ENCODE assay signal across 9 cellular contexts in the genomic region with DNA sequence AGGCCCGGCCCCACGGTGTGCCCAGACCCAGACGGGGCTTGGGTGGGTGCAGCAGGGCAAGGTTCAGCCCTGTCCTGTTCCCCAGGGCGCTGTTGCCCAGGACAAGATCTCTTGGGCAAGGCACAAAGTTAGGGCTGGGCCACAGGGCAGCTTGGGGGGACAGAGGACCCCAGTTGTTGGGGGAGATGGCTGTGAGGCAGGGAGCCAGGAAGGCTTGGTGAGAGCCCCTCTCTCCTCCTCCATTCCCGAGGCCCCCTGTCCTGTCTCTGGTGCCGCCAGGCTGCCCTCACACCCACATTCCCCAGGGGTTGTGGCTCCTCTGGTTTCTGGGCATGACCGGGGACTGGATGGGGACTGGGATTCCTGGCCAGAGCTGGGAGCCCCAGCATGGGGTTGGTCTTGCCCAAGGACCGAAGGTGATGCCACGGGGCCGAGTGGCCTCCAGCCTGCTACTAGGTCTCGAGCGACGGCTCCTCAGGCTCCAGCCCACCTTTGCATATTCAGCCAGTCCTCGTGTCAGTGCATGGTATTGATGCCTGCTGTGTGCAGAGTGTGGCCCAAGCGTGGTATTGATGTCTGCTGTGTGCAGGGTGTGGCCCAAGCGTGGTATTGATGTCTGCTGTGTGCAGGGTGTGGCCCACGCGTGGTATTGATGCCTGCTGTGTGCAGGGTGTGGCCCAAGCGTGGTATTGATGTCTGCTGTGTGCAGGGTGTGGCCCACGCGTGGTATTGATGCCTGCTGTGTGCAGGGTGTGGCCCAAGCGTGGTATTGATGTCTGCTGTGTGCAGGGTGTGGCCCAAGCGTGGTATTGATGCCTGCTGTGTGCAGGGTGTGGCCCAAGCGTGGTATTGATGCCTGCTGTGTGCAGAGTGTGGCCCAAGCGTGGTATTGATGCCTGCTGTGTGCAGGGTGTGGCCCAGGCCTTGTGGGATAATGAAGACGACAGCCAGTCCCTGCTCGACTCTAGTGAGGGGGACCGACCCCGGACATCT. TPM values are rescaled to one million over a fixed set of nuclear protein-coding genes. Genes with fewer than 3 reads are reported as not detected.
"Had no signal": no experiment of that assay in that cellular context is flagged by ENCODE, and none has a peak within 500 bp of the region (broad histone marks: within the 10 kb centered on the region; RNA-seq: fewer than 3 reads in every experiment).

No MANE protein-coding gene starts in this region.

RNA-seq across cellular contexts. Expression of a gene that starts 11.3 kb away (rescaled TPM):
- total RNA-seq: activated CD8-positive, alpha-beta memory T cell treated with anti-CD3 and anti-CD28 coated beads, Interleukin-2, amount 10 ng/mL, durations not matched to agents 7 days and 5 days; dermis microvascular lymphatic vessel endothelial cell; liver; natural killer cell treated with Interleukin-12 subunit alpha and Interleukin-12 subunit beta and Interleukin-15 and Interleukin-18, amount 100 ng/mL, for 72 hours; pulmonary artery endothelial cell; SJCRH30 had no signal

RNA-seq across cellular contexts. Expression of a gene that starts 35.3 kb away (rescaled TPM):
- total RNA-seq: activated CD8-positive, alpha-beta memory T cell treated with anti-CD3 and anti-CD28 coated beads, Interleukin-2, amount 10 ng/mL, durations not matched to agents 7 days and 5 days; cardiac septum; dermis microvascular lymphatic vessel endothelial cell; mesenteric fat pad; natural killer cell treated with Interleukin-12 subunit alpha and Interleukin-12 subunit beta and Interleukin-15 and Interleukin-18, amount 100 ng/mL, for 72 hours; pulmonary artery endothelial cell; SJCRH30 had no signal

RNA-seq across cellular contexts. Expression of a gene that starts 45.8 kb away (rescaled TPM):
- total RNA-seq: activated CD8-positive, alpha-beta memory T cell treated with anti-CD3 and anti-CD28 coated beads, Interleukin-2, amount 10 ng/mL, durations not matched to agents 7 days and 5 days; dermis microvascular lymphatic vessel endothelial cell; kidney epithelial cell; mesenteric fat pad; natural killer cell treated with Interleukin-12 subunit alpha and Interleukin-12 subunit beta and Interleukin-15 and Interleukin-18, amount 100 ng/mL, for 72 hours; pulmonary artery endothelial cell had no signal
